8 cellular contexts compared by ENCODE assay signal in the genomic region with DNA sequence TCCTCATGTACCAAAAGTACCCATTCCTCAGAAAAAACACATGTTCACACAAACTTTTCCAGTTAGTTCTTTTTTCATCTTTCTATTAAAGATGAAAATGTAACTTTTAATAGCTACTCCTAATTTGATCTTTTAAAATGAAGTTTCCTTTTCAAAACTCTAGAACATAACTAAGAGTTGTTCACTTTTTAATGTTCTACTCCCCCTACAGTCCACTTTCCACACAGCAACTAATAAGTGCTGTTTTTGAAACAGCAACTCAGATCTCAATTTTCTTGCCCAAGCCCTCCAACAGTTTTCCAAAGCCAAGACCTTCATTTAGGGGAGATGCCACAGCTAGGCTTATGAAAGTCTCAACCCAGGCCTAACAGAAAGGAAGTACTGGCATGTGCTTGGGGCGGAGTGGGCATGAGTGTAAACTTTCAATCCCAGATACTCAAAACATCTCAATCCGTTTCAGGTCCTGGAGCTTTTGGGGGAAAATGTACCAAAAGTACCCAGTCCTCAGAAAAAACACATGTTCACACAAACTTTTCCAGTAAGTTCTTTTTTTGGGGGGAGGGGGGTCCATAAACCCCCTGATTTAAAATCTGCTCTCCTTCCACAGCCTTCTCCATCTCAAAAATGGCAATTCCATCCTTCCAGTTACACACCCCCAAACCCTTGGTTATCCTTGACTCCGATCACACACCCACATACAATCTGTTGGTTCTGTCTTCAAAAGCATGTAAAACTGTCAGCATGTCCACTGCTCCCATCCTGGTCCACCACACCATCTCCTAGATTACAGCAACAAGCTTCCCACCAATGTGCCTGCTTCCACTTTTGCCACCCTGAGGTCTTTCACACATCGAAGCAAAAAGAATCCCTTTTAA. TPM values are rescaled to one million over a fixed set of nuclear protein-coding genes. Genes with fewer than 3 reads are reported as not detected.
DNase-seq lines count a peak whose midpoint lies in the region; ATAC-seq and TF ChIP-seq lines count a peak whose summit lies in the region.

No MANE protein-coding gene starts in this region.

- peak; percentile 47 for TF ChIP-seq RAD21 in Ishikawa (IDR thresholded peaks at IDR 0.05; ENCODE audit: low read depth)

- TF ChIP-seq CTCF in epithelial cell of esophagus (IDR thresholded peaks at IDR 0.05; ENCODE audit: insufficient read depth, low read depth, low read length, missing control alignments): peak; percentile 63
- peak; percentile 75 for TF ChIP-seq CTCF in osteoblast (IDR thresholded peaks at IDR 0.05; ENCODE audit: extremely low read depth, low read depth, low read length)

- no peak for TF ChIP-seq EP300 in Ishikawa (IDR thresholded peaks at IDR 0.05; ENCODE audit: borderline replicate concordance)

- H3K36me3 ChIP-seq in osteoblast (ENCODE audit: insufficient read depth, low read length): peaks cover 6% of the 10 kb centered on the region

- DNase-seq in activated CD4-positive, alpha-beta T cell treated with anti-CD3 and anti-CD28 coated beads for 48 hours: peak; percentile 24
- no peak for DNase-seq in activated CD4-positive, alpha-beta T cell treated with anti-CD3 and anti-CD28 coated beads, Interleukin-2, amount 50 U/mL, for 48 hours
- peak; percentile 41 for DNase-seq in SKM-1 (lab: John Stamatoyannopoulos, UW; ENCODE audit: unreplicated experiment)
- DNase-seq in epithelial cell of esophagus (ENCODE audit: low read depth): peak; percentile 58
- no peak for DNase-seq in osteoblast (ENCODE audit: insufficient read length, low spot score, missing footprints)
- DNase-seq in cerebellum (ENCODE audit: low spot score): no peak

- H3K4me3 ChIP-seq in epithelial cell of esophagus (ENCODE audit: low read length) (peak overlapping the region; percentile 99), osteoblast (ENCODE audit: insufficient read depth, low read length) (peak overlapping the region; percentile 92)

- H3K4me1 ChIP-seq in osteoblast (ENCODE audit: insufficient read depth, low read length): peaks cover 25% of the 10 kb centered on the region

- H3K27me3 ChIP-seq in osteoblast (ENCODE audit: insufficient read depth, low read length): no peaks in the 10 kb centered on the region

- no peak overlapping the region for H3K27ac ChIP-seq in osteoblast (ENCODE audit: low read depth, low read length)

- peaks cover 25% of the 10 kb centered on the region for H4K20me1 ChIP-seq in osteoblast (ENCODE audit: insufficient read depth, low read length)

- no peaks in the 10 kb centered on the region for H3K9me3 ChIP-seq in osteoblast (ENCODE audit: low read depth, low read length)

- peaks cover 69% of the 10 kb centered on the region for H3K79me2 ChIP-seq in osteoblast (ENCODE audit: insufficient read depth, low read length)

- no peak overlapping the region for H2AFZ ChIP-seq in osteoblast (ENCODE audit: low read length)

- peak overlapping the region; percentile 95 for H3K4me2 ChIP-seq in osteoblast (ENCODE audit: insufficient read depth, low read length)

- ATAC-seq in GM18517 (IDR thresholded peaks at IDR 0.05; ENCODE audit: unreplicated experiment): no peak

TF ChIP-seq in Ishikawa, 13 proteins besides CTCF, POLR2A, EP300 and RAD21:
- TF ChIP-seq, protein P1, sequence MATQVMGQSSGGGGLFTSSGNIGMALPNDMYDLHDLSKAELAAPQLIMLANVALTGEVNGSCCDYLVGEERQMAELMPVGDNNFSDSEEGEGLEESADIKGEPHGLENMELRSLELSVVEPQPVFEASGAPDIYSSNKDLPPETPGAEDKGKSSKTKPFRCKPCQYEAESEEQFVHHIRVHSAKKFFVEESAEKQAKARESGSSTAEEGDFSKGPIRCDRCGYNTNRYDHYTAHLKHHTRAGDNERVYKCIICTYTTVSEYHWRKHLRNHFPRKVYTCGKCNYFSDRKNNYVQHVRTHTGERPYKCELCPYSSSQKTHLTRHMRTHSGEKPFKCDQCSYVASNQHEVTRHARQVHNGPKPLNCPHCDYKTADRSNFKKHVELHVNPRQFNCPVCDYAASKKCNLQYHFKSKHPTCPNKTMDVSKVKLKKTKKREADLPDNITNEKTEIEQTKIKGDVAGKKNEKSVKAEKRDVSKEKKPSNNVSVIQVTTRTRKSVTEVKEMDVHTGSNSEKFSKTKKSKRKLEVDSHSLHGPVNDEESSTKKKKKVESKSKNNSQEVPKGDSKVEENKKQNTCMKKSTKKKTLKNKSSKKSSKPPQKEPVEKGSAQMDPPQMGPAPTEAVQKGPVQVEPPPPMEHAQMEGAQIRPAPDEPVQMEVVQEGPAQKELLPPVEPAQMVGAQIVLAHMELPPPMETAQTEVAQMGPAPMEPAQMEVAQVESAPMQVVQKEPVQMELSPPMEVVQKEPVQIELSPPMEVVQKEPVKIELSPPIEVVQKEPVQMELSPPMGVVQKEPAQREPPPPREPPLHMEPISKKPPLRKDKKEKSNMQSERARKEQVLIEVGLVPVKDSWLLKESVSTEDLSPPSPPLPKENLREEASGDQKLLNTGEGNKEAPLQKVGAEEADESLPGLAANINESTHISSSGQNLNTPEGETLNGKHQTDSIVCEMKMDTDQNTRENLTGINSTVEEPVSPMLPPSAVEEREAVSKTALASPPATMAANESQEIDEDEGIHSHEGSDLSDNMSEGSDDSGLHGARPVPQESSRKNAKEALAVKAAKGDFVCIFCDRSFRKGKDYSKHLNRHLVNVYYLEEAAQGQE (IDR thresholded peaks at IDR 0.05; ENCODE audit: low read depth): no peak
- TF ChIP-seq TCF12 (IDR thresholded peaks at IDR 0.05; ENCODE audit: low read depth): no peak
- no peak for TF ChIP-seq CEBPB (IDR thresholded peaks at IDR 0.05)
- no peak for TF ChIP-seq TAF1 (IDR thresholded peaks at IDR 0.05; ENCODE audit: low read depth)
- no peak for TF ChIP-seq TEAD4 (IDR thresholded peaks at IDR 0.05)
- TF ChIP-seq FOXM1 (IDR thresholded peaks at IDR 0.05; ENCODE audit: borderline replicate concordance, low read depth): no peak
- TF ChIP-seq CREB1 (IDR thresholded peaks at IDR 0.05; ENCODE audit: low read depth): no peak
- TF ChIP-seq, protein P2, sequence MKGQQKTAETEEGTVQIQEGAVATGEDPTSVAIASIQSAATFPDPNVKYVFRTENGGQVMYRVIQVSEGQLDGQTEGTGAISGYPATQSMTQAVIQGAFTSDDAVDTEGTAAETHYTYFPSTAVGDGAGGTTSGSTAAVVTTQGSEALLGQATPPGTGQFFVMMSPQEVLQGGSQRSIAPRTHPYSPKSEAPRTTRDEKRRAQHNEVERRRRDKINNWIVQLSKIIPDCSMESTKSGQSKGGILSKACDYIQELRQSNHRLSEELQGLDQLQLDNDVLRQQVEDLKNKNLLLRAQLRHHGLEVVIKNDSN (IDR thresholded peaks at IDR 0.05): no peak
- no peak for TF ChIP-seq ZBTB7A (IDR thresholded peaks at IDR 0.05; ENCODE audit: low read depth)
- TF ChIP-seq, protein P3, sequence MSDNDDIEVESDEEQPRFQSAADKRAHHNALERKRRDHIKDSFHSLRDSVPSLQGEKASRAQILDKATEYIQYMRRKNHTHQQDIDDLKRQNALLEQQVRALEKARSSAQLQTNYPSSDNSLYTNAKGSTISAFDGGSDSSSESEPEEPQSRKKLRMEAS (IDR thresholded peaks at IDR 0.05): no peak
- TF ChIP-seq YY1 (IDR thresholded peaks at IDR 0.05; ENCODE audit: low read depth): no peak
- no peak for TF ChIP-seq EGR1 (IDR thresholded peaks at IDR 0.05)
- no peak for TF ChIP-seq NFIC (IDR thresholded peaks at IDR 0.05)

RNA-seq across cellular contexts. Expression of gene FBL, which starts 2.0 kb away (rescaled TPM):
- total RNA-seq in osteoblast (69.0 and 87.2 TPM in 2 replicates), cerebellum (96.6 TPM)

RNA-seq across cellular contexts. Expression of gene DYRK1B, which starts 10.2 kb away (rescaled TPM):
- total RNA-seq in osteoblast (17.1 and 19.5 TPM in 2 replicates), cerebellum (20.1 TPM)

Comparison
In these comparisons a context has a peak if more than half of its experiments do, and no peak if none do; other contexts are left out.
1. DNase-seq: peak in activated CD4-positive, alpha-beta T cell treated with anti-CD3 and anti-CD28 coated beads for 48 hours (single experiment), SKM-1 (single experiment) and epithelial cell of esophagus (single experiment); none in activated CD4-positive, alpha-beta T cell treated with anti-CD3 and anti-CD28 coated beads, Interleukin-2, amount 50 U/mL, for 48 hours (0 of 2), osteoblast (single experiment) and cerebellum (single experiment).